ENCODE assay signal across 1 cellular context in the genomic region with DNA sequence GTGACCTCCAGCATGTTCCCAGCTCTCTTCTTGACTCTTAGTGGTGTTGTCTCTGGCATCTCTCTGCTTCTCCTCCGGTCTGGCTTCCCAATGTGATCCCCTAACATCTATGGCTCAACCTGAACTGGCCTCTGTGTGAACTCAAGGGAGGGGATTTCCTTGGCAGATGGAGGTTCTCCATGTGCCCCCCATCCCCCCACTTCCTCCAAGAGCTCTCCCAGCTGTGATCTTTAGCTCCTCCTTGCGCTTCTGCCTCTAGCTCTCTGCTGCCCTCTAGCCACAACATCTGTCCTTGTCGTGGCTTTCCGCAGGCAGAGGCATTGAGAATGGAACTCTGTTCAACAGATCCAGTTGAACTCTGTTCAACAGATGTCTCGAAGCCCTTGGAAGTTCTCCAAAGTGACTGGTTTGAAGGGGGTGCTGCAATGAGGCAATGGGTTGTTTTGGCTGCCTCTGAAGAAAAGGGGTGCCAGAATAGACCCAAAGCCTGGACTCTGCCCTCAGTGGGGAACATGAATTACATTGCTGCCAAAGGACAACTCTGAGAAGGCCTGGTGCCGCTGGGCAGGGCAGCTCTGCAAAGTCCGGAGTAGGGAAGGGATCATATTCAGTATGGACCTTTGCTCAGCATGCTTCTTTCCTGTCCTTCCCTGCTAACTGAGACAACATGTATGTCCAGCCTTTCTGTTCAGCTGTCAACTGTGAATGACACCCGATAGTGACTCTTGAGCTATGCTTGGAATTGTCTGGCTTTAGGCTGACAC.
TF ChIP-seq lines count a peak whose summit lies in the region.

No MANE protein-coding gene starts in this region.

TF ChIP-seq in HepG2, 621 proteins besides CTCF, POLR2A, EP300 and RAD21 (continued from another document and continues in another):
- TF ChIP-seq, protein P1, sequence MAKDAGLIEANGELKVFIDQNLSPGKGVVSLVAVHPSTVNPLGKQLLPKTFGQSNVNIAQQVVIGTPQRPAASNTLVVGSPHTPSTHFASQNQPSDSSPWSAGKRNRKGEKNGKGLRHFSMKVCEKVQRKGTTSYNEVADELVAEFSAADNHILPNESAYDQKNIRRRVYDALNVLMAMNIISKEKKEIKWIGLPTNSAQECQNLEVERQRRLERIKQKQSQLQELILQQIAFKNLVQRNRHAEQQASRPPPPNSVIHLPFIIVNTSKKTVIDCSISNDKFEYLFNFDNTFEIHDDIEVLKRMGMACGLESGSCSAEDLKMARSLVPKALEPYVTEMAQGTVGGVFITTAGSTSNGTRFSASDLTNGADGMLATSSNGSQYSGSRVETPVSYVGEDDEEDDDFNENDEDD (CRISPR knock-in tag; IDR thresholded peaks at IDR 0.05; ENCODE audit: borderline replicate concordance) = peak; percentile 41; the same call in 1 of the 2 replicates
- TF ChIP-seq, protein P2, sequence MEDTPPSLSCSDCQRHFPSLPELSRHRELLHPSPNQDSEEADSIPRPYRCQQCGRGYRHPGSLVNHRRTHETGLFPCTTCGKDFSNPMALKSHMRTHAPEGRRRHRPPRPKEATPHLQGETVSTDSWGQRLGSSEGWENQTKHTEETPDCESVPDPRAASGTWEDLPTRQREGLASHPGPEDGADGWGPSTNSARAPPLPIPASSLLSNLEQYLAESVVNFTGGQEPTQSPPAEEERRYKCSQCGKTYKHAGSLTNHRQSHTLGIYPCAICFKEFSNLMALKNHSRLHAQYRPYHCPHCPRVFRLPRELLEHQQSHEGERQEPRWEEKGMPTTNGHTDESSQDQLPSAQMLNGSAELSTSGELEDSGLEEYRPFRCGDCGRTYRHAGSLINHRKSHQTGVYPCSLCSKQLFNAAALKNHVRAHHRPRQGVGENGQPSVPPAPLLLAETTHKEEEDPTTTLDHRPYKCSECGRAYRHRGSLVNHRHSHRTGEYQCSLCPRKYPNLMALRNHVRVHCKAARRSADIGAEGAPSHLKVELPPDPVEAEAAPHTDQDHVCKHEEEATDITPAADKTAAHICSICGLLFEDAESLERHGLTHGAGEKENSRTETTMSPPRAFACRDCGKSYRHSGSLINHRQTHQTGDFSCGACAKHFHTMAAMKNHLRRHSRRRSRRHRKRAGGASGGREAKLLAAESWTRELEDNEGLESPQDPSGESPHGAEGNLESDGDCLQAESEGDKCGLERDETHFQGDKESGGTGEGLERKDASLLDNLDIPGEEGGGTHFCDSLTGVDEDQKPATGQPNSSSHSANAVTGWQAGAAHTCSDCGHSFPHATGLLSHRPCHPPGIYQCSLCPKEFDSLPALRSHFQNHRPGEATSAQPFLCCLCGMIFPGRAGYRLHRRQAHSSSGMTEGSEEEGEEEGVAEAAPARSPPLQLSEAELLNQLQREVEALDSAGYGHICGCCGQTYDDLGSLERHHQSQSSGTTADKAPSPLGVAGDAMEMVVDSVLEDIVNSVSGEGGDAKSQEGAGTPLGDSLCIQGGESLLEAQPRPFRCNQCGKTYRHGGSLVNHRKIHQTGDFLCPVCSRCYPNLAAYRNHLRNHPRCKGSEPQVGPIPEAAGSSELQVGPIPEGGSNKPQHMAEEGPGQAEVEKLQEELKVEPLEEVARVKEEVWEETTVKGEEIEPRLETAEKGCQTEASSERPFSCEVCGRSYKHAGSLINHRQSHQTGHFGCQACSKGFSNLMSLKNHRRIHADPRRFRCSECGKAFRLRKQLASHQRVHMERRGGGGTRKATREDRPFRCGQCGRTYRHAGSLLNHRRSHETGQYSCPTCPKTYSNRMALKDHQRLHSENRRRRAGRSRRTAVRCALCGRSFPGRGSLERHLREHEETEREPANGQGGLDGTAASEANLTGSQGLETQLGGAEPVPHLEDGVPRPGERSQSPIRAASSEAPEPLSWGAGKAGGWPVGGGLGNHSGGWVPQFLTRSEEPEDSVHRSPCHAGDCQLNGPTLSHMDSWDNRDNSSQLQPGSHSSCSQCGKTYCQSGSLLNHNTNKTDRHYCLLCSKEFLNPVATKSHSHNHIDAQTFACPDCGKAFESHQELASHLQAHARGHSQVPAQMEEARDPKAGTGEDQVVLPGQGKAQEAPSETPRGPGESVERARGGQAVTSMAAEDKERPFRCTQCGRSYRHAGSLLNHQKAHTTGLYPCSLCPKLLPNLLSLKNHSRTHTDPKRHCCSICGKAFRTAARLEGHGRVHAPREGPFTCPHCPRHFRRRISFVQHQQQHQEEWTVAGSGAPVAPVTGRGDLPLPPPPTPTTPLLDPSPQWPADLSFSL (CRISPR knock-in tag; IDR thresholded peaks at IDR 0.05) = peak; percentile 27; the same call in 1 of the 2 replicates
- TF ChIP-seq, protein P3, sequence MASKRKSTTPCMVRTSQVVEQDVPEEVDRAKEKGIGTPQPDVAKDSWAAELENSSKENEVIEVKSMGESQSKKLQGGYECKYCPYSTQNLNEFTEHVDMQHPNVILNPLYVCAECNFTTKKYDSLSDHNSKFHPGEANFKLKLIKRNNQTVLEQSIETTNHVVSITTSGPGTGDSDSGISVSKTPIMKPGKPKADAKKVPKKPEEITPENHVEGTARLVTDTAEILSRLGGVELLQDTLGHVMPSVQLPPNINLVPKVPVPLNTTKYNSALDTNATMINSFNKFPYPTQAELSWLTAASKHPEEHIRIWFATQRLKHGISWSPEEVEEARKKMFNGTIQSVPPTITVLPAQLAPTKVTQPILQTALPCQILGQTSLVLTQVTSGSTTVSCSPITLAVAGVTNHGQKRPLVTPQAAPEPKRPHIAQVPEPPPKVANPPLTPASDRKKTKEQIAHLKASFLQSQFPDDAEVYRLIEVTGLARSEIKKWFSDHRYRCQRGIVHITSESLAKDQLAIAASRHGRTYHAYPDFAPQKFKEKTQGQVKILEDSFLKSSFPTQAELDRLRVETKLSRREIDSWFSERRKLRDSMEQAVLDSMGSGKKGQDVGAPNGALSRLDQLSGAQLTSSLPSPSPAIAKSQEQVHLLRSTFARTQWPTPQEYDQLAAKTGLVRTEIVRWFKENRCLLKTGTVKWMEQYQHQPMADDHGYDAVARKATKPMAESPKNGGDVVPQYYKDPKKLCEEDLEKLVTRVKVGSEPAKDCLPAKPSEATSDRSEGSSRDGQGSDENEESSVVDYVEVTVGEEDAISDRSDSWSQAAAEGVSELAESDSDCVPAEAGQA (IDR thresholded peaks at IDR 0.05; ENCODE audit: low read depth) = no peak
- TF ChIP-seq, protein P3 (CRISPR knock-in tag; IDR thresholded peaks at IDR 0.05; ENCODE audit: borderline replicate concordance) = no peak
- TF ChIP-seq FLYWCH1 (CRISPR knock-in tag; IDR thresholded peaks at IDR 0.05) (no peak), ZNF781 (CRISPR knock-in tag; IDR thresholded peaks at IDR 0.05; ENCODE audit: borderline replicate concordance, not compliant biosample characterization) (no peak), TGIF2 (CRISPR knock-in tag; IDR thresholded peaks at IDR 0.05) (no peak), PAX8 (CRISPR knock-in tag; IDR thresholded peaks at IDR 0.05; ENCODE audit: borderline replicate concordance) (no peak), PHF21A (CRISPR knock-in tag; IDR thresholded peaks at IDR 0.05) (no peak), HDAC6 (IDR thresholded peaks at IDR 0.05; ENCODE audit: low read depth, low read length) (no peak), HNF4A (CRISPR knock-in tag; IDR thresholded peaks at IDR 0.05) (peak; percentile 61), KLF11 (CRISPR knock-in tag; IDR thresholded peaks at IDR 0.05) (0 out of 2 replicates have a peak, but pooled peaks have one; percentile 33), SMAD9 (CRISPR knock-in tag; IDR thresholded peaks at IDR 0.05) (no peak), RBM39 (IDR thresholded peaks at IDR 0.05; ENCODE audit: low read depth, low read length, poor library complexity, severe bottlenecking) (no peak), ZNF335 (CRISPR knock-in tag; IDR thresholded peaks at IDR 0.05) (peak; percentile 68; the same call in 1 of the 2 replicates), ZNF274 (CRISPR knock-in tag; IDR thresholded peaks at IDR 0.05) (no peak), ETV5 (CRISPR knock-in tag; IDR thresholded peaks at IDR 0.05; ENCODE audit: borderline replicate concordance) (peak; percentile 51; the same call in 1 of the 2 replicates), JARID2 (CRISPR knock-in tag; IDR thresholded peaks at IDR 0.05; ENCODE audit: insufficient replicate concordance) (no peak), RBAK (CRISPR knock-in tag; IDR thresholded peaks at IDR 0.05) (0 out of 2 replicates have a peak, but pooled peaks have one; percentile 61)
- TF ChIP-seq, protein P4, sequence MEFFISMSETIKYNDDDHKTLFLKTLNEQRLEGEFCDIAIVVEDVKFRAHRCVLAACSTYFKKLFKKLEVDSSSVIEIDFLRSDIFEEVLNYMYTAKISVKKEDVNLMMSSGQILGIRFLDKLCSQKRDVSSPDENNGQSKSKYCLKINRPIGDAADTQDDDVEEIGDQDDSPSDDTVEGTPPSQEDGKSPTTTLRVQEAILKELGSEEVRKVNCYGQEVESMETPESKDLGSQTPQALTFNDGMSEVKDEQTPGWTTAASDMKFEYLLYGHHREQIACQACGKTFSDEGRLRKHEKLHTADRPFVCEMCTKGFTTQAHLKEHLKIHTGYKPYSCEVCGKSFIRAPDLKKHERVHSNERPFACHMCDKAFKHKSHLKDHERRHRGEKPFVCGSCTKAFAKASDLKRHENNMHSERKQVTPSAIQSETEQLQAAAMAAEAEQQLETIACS (CRISPR knock-in tag; IDR thresholded peaks at IDR 0.05) = no peak
- TF ChIP-seq, protein P5, sequence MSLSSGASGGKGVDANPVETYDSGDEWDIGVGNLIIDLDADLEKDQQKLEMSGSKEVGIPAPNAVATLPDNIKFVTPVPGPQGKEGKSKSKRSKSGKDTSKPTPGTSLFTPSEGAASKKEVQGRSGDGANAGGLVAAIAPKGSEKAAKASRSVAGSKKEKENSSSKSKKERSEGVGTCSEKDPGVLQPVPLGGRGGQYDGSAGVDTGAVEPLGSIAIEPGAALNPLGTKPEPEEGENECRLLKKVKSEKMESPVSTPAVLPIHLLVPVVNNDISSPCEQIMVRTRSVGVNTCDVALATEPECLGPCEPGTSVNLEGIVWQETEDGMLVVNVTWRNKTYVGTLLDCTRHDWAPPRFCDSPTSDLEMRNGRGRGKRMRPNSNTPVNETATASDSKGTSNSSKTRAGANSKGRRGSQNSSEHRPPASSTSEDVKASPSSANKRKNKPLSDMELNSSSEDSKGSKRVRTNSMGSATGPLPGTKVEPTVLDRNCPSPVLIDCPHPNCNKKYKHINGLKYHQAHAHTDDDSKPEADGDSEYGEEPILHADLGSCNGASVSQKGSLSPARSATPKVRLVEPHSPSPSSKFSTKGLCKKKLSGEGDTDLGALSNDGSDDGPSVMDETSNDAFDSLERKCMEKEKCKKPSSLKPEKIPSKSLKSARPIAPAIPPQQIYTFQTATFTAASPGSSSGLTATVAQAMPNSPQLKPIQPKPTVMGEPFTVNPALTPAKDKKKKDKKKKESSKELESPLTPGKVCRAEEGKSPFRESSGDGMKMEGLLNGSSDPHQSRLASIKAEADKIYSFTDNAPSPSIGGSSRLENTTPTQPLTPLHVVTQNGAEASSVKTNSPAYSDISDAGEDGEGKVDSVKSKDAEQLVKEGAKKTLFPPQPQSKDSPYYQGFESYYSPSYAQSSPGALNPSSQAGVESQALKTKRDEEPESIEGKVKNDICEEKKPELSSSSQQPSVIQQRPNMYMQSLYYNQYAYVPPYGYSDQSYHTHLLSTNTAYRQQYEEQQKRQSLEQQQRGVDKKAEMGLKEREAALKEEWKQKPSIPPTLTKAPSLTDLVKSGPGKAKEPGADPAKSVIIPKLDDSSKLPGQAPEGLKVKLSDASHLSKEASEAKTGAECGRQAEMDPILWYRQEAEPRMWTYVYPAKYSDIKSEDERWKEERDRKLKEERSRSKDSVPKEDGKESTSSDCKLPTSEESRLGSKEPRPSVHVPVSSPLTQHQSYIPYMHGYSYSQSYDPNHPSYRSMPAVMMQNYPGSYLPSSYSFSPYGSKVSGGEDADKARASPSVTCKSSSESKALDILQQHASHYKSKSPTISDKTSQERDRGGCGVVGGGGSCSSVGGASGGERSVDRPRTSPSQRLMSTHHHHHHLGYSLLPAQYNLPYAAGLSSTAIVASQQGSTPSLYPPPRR (CRISPR knock-in tag; IDR thresholded peaks at IDR 0.05; ENCODE audit: borderline replicate concordance) = no peak
- TF ChIP-seq, protein P6, sequence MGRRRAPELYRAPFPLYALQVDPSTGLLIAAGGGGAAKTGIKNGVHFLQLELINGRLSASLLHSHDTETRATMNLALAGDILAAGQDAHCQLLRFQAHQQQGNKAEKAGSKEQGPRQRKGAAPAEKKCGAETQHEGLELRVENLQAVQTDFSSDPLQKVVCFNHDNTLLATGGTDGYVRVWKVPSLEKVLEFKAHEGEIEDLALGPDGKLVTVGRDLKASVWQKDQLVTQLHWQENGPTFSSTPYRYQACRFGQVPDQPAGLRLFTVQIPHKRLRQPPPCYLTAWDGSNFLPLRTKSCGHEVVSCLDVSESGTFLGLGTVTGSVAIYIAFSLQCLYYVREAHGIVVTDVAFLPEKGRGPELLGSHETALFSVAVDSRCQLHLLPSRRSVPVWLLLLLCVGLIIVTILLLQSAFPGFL (CRISPR knock-in tag; IDR thresholded peaks at IDR 0.05) = no peak
- TF ChIP-seq, protein P7, sequence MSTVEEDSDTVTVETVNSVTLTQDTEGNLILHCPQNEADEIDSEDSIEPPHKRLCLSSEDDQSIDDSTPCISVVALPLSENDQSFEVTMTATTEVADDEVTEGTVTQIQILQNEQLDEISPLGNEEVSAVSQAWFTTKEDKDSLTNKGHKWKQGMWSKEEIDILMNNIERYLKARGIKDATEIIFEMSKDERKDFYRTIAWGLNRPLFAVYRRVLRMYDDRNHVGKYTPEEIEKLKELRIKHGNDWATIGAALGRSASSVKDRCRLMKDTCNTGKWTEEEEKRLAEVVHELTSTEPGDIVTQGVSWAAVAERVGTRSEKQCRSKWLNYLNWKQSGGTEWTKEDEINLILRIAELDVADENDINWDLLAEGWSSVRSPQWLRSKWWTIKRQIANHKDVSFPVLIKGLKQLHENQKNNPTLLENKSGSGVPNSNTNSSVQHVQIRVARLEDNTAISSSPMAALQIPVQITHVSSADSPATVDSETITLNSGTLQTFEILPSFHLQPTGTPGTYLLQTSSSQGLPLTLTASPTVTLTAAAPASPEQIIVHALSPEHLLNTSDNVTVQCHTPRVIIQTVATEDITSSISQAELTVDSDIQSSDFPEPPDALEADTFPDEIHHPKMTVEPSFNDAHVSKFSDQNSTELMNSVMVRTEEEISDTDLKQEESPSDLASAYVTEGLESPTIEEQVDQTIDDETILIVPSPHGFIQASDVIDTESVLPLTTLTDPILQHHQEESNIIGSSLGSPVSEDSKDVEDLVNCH (CRISPR knock-in tag; IDR thresholded peaks at IDR 0.05) = no peak
